ENCODE assay signal across 1 cellular context in genomic region chr7:43922726-43923125, GRCh38.
TF ChIP-seq lines count a peak whose summit lies in the region.

No MANE protein-coding gene starts in this region.

TF ChIP-seq in HEK293, 187 proteins besides CTCF, POLR2A, EP300 and RAD21 (continued from another document):
- TF ChIP-seq ZNF843 (tag by site-specific recombination; IDR thresholded peaks at IDR 0.05) (no peak), ZNF324 (tag by site-specific recombination; IDR thresholded peaks at IDR 0.05) (no peak), ZNF175 (tag by site-specific recombination; IDR thresholded peaks at IDR 0.05) (no peak)
